Comparison of ENCODE assay signal across 9 cellular contexts in genomic region chr2:174631009-174631981, GRCh38. TPM values are rescaled to one million over a fixed set of nuclear protein-coding genes. Genes with fewer than 3 reads are reported as not detected.
DNase-seq lines count a peak whose midpoint lies in the region; ATAC-seq and TF ChIP-seq lines count a peak whose summit lies in the region.
"Had no signal": no experiment of that assay in that cellular context is flagged by ENCODE, and none has a peak within 500 bp of the region (broad histone marks: within the 10 kb centered on the region; RNA-seq: fewer than 3 reads in every experiment).

No MANE protein-coding gene starts in this region.

- BruUV-seq in PC-3 (replicated peaks; lab: Mats Ljungman, UMichigan): no TSS peak

- ATAC-seq in PC-3: no peak
- ATAC-seq in aorta (ENCODE audit: low FRiP score): no peak

- H3K36me3 ChIP-seq in GM06990 (ENCODE audit: control insufficient read depth, insufficient read depth, low read length) (peaks cover 4% of the 10 kb centered on the region), PC-3 (ENCODE audit: low read depth, low read length) (no peaks in the 10 kb centered on the region), spleen (peaks cover 0 to 60% (median 16%) of the 10 kb centered on the region in 6 donors), aorta (ENCODE audit: control insufficient read depth in 1 of 2, insufficient read depth in 2 of 2, low read length in 1 of 2) (no peaks in the 10 kb centered on the region)
- peaks cover 13% of the 10 kb centered on the region for H3K36me3 ChIP-seq in effector memory CD4-positive, alpha-beta T cell (ENCODE audit: control insufficient read depth, insufficient read depth, low read length)

- H3K4me3 ChIP-seq in GM06990 (replicated peaks; ENCODE audit: low read depth, low read length) (peak overlapping the region; percentile 74), PC-3 (ENCODE audit: low read length) (no peak overlapping the region), spleen (peak overlapping the region in 6 of 8 donors; percentile 48 to 71 (median 54)), aorta (ENCODE audit: low read length in 2 of 2) (no peak overlapping the region)
- peak overlapping the region; percentile 64 for H3K4me3 ChIP-seq in effector memory CD4-positive, alpha-beta T cell (ENCODE audit: insufficient read depth, low read depth, low read length, poor library complexity, severe bottlenecking)

- no peak for DNase-seq in GM06990 (ENCODE audit: extremely low read depth, insufficient read length)
- peak; percentile 11 for DNase-seq in PC-3
- DNase-seq in effector memory CD4-positive, alpha-beta T cell: no peak
- DNase-seq in spleen: no peak
- DNase-seq in DMS 273 treated with DMSO at 0.1 percent for 48 hours (lab: John Stamatoyannopoulos, UW): no peak
- no peak for DNase-seq in NCI-H2107 (lab: John Stamatoyannopoulos, UW)
- no peak for DNase-seq in aorta
- DNase-seq: Kasumi-1 had no signal

- H3K9me3 ChIP-seq in PC-3 (ENCODE audit: low read length): no peaks in the 10 kb centered on the region
- H3K9me3 ChIP-seq in effector memory CD4-positive, alpha-beta T cell (ENCODE audit: control insufficient read depth, low read length): no peaks in the 10 kb centered on the region
- no peaks in the 10 kb centered on the region for H3K9me3 ChIP-seq in spleen
- H3K9me3 ChIP-seq in aorta (ENCODE audit: control insufficient read depth, low read length): no peaks in the 10 kb centered on the region

- H3K79me2 ChIP-seq in PC-3 (ENCODE audit: low read length): no peaks in the 10 kb centered on the region

- POLR2A ChIA-PET in PC-3 (lab: Charles Lee; ENCODE audit: unreplicated experiment): interaction anchor here (0.6 kb wide), 1 partner anchor 18 kb away, joined by 3 read pairs; no protein-coding TSS in a partner anchor

- 70 to 83% (median 76%) methylated on average over 11 of the region's 11 CpGs for WGBS in spleen, 5 donors
- 83 to 84% methylated on average over 11 of the region's 11 CpGs for WGBS in aorta, 2 donors

- no peak for TF ChIP-seq POLR2A in spleen (IDR thresholded peaks at IDR 0.05)

- H3K27ac ChIP-seq in PC-3 (ENCODE audit: low read length) (no peak overlapping the region), spleen (peak overlapping the region in 6 of 8 donors; percentile 88 to 95 (median 93)), aorta (ENCODE audit: low read depth in 1 of 2, low read length in 2 of 2) (no peak overlapping the region)
- peak overlapping the region; percentile 74 for H3K27ac ChIP-seq in effector memory CD4-positive, alpha-beta T cell (ENCODE audit: insufficient read depth, low read length, poor library complexity, severe bottlenecking)
- H3K27ac ChIP-seq: epithelial cell of prostate had no signal

- H3F3A ChIP-seq in PC-3 (ENCODE audit: low read length, unreplicated experiment): no peaks in the 10 kb centered on the region

- H3K4me1 ChIP-seq in PC-3 (ENCODE audit: insufficient read depth, low read length): no peaks in the 10 kb centered on the region
- peaks cover 34% of the 10 kb centered on the region for H3K4me1 ChIP-seq in effector memory CD4-positive, alpha-beta T cell (ENCODE audit: control insufficient read depth, insufficient read depth, low read length, poor library complexity, severe bottlenecking)
- peaks cover 48 to 100% (median 90%) of the 10 kb centered on the region in 6 donors for H3K4me1 ChIP-seq in spleen
- H3K4me1 ChIP-seq in aorta (ENCODE audit: control insufficient read depth in 1 of 2, insufficient read depth in 2 of 2, low read length in 2 of 2): peaks cover 9 to 50% of the 10 kb centered on the region in 2 donors

- H2AFZ ChIP-seq in PC-3 (ENCODE audit: low read length): no peak overlapping the region

- H3K4me2 ChIP-seq in PC-3 (ENCODE audit: low read length): no peak overlapping the region

- H3K9me2 ChIP-seq in PC-3 (replicated peaks; ENCODE audit: low read length): no peaks in the 10 kb centered on the region

- no peak overlapping the region for H3K9ac ChIP-seq in PC-3 (ENCODE audit: low read length)

- no peaks in the 10 kb centered on the region for H4K20me1 ChIP-seq in PC-3 (ENCODE audit: low read length)

- CTCF ChIA-PET in PC-3 (lab: Charles Lee): no interaction called here

- H3K27me3 ChIP-seq in GM06990 (replicated peaks; ENCODE audit: control insufficient read depth, insufficient read depth, low read length) (no peaks in the 10 kb centered on the region), PC-3 (ENCODE audit: low read length) (0 out of 2 replicates have a peak, but pooled peaks cover 2% of the 10 kb centered on the region), spleen (replicated peaks in 1 of 7) (no peaks in the 10 kb centered on the region), aorta (ENCODE audit: control insufficient read depth in 1 of 2, insufficient read depth in 2 of 2, low read length in 1 of 2) (no peaks in the 10 kb centered on the region)
- no peaks in the 10 kb centered on the region for H3K27me3 ChIP-seq in effector memory CD4-positive, alpha-beta T cell (replicated peaks; ENCODE audit: control insufficient read depth, insufficient read depth, low read length, poor library complexity, severe bottlenecking)

- TF ChIP-seq CTCF in GM06990 (IDR thresholded peaks at IDR 0.05; ENCODE audit: insufficient read depth, low read length, poor library complexity, severe bottlenecking) (no peak), PC-3 (conservative IDR thresholded peaks at IDR 0.05; ENCODE audit: low read depth, low read length) (no peak), spleen (IDR thresholded peaks at IDR 0.05 in 8 of 11, conservative IDR thresholded peaks at IDR 0.05 in 3 of 11) (no peak)

- intact Hi-C loops in PC-3 (cut with micrococcal nuclease) (no loop called here), spleen (cut with DNase I; ENCODE audit: low total_unique reads) (no loop called here), aorta (cut with DNase I) (no loop called here)

RNA-seq across cellular contexts. Expression of gene WIPF1, which starts 33.7 kb away (rescaled TPM):
- total RNA-seq in PC-3 (2014; rRNA removed) (0.29 and 1.5 TPM in 2 replicates), spleen (100 to 1,000 TPM; 153 to 265 (median 242) TPM), aorta (100 to 1,000 TPM; 107 to 118 TPM)
- polyA plus RNA-seq in spleen (10 to 100 TPM; 74.9 to 86.3 (median 82.8) TPM), aorta (10 to 100 TPM; 40.9 to 51.7 TPM)

Comparison
In these comparisons a context has a peak if more than half of its experiments do, and no peak if none do; other contexts are left out.
1. H3K4me3 ChIP-seq: peak in GM06990 (single experiment), effector memory CD4-positive, alpha-beta T cell (single experiment) and spleen (6 of 8); none in PC-3 (single experiment) and aorta (0 of 2).
2. H3K27ac ChIP-seq: peak in effector memory CD4-positive, alpha-beta T cell (single experiment) and spleen (6 of 8); none in PC-3 (single experiment) and aorta (0 of 2).
3. RNA of gene WIPF1, which starts 33.7 kb away (total RNA-seq): 153 to 265 TPM in spleen and 107 to 118 TPM in aorta; 0.29 to 1.5 TPM in PC-3; every median in the first group is over 10 times any median in the second.